ENCODE assay signal across 26 cellular contexts in genomic region chr2:119371111-119371510, GRCh38. TPM values are rescaled to one million over a fixed set of nuclear protein-coding genes. Genes with fewer than 3 reads are reported as not detected.
DNase-seq lines count a peak whose midpoint lies in the region; TF ChIP-seq lines count a peak whose summit lies in the region.
"Had no signal": no experiment of that assay in that cellular context is flagged by ENCODE, and none has a peak within 500 bp of the region (broad histone marks: within the 10 kb centered on the region; RNA-seq: fewer than 3 reads in every experiment).

No MANE protein-coding gene starts in this region.

- H3K4me3 Mint-ChIP-seq in Caco-2 (ENCODE audit: unreplicated experiment) (no peak overlapping the region), glutamatergic neuron (ENCODE audit: unreplicated experiment) (no peak overlapping the region)
- H3K4me3 Mint-ChIP-seq: activated CD4-positive, alpha-beta T cell treated with anti-CD3 and anti-CD28 coated beads, Interleukin-2, amount 10 ng/mL, durations not matched to agents 7 days and 5 days; activated naive CD4-positive, alpha-beta T cell treated with anti-CD3 and anti-CD28 coated beads, Interleukin-2, amount 50 U/mL, for 24 hours; activated T-helper 1 cell treated with anti-CD3 and anti-CD28 coated beads, Interleukin-12 subunit alpha, Interleukin-12 subunit beta, Interleukin-2, Interleukin-4 antibody, amounts not matched to agents 30 ng/mL and 10 ng/mL and 1 ng/mL, durations not matched to agents 14 hours and 24 hours and 36 hours; naive thymus-derived CD8-positive, alpha-beta T cell had no signal

- POLR2A ChIA-PET in Caco-2 (lab: Charles Lee) = no interaction called here

- H3K36me3 ChIP-seq in left ventricle myocardium inferior = peaks cover 70% of the 10 kb centered on the region
- peaks cover 22% of the 10 kb centered on the region for H3K36me3 ChIP-seq in Caco-2 (ENCODE audit: control insufficient read depth, insufficient read depth, low read length)

- intact Hi-C loops in left ventricle myocardium inferior (cut with micrococcal nuclease) (no loop called here), cardiac septum (cut with DNase I) (no loop called here), Caco-2 (cut with micrococcal nuclease; ENCODE audit: unreplicated experiment) (no loop called here)

- H3K27me3 ChIP-seq in left ventricle myocardium inferior (ENCODE audit: low read depth) = no peaks in the 10 kb centered on the region
- no peaks in the 10 kb centered on the region for H3K27me3 ChIP-seq in Caco-2 (replicated peaks; ENCODE audit: control insufficient read depth, insufficient read depth, low read length)
- H3K27me3 ChIP-seq: esophagus squamous epithelium had no signal

- H3K4me1 Mint-ChIP-seq in Caco-2 (ENCODE audit: low read depth, unreplicated experiment) = peaks cover 1% of the 10 kb centered on the region
- peaks cover 14% of the 10 kb centered on the region for H3K4me1 Mint-ChIP-seq in glutamatergic neuron (ENCODE audit: low read depth, unreplicated experiment)

- H3K27ac Mint-ChIP-seq in Caco-2 (ENCODE audit: unreplicated experiment) (no peak overlapping the region), glutamatergic neuron (ENCODE audit: unreplicated experiment) (no peak overlapping the region)
- H3K27ac Mint-ChIP-seq: activated CD4-positive, alpha-beta T cell treated with anti-CD3 and anti-CD28 coated beads, Interleukin-2, amount 10 ng/mL, durations not matched to agents 7 days and 5 days; activated naive CD4-positive, alpha-beta T cell treated with anti-CD3 and anti-CD28 coated beads, Interleukin-2, amount 50 U/mL, for 24 hours; activated T-helper 1 cell treated with anti-CD3 and anti-CD28 coated beads, Interleukin-12 subunit alpha, Interleukin-12 subunit beta, Interleukin-2, Interleukin-4 antibody, amounts not matched to agents 30 ng/mL and 10 ng/mL and 1 ng/mL, durations not matched to agents 14 hours and 24 hours and 36 hours; IgD-negative memory B cell; naive thymus-derived CD8-positive, alpha-beta T cell had no signal

- BruUV-seq in Caco-2 (replicated peaks; lab: Mats Ljungman, UMichigan) = no TSS peak

- no peaks in the 10 kb centered on the region for H3K27me3 Mint-ChIP-seq in Caco-2 (ENCODE audit: insufficient read depth, unreplicated experiment)
- peaks cover 4% of the 10 kb centered on the region for H3K27me3 Mint-ChIP-seq in glutamatergic neuron (ENCODE audit: unreplicated experiment)
- H3K27me3 Mint-ChIP-seq: activated CD4-positive, alpha-beta T cell treated with anti-CD3 and anti-CD28 coated beads, Interleukin-2, amount 10 ng/mL, durations not matched to agents 7 days and 5 days; activated naive CD4-positive, alpha-beta T cell treated with anti-CD3 and anti-CD28 coated beads, Interleukin-2, amount 50 U/mL, for 24 hours; IgD-negative memory B cell; naive thymus-derived CD8-positive, alpha-beta T cell had no signal

- CTCF ChIA-PET in Caco-2 (lab: Charles Lee) = no interaction called here

- H3K36me3 Mint-ChIP-seq in Caco-2 (ENCODE audit: insufficient read depth, unreplicated experiment) = peaks cover 87% of the 10 kb centered on the region
- peaks cover 30% of the 10 kb centered on the region for H3K36me3 Mint-ChIP-seq in glutamatergic neuron (ENCODE audit: unreplicated experiment)

- no peak for DNase-seq in left ventricle myocardium inferior
- no peak for DNase-seq in cardiac septum (ENCODE audit: low spot score)
- peak; percentile 97 for DNase-seq in foreskin melanocyte
- DNase-seq in occipital lobe (lab: John Stamatoyannopoulos, UW) = peak; percentile 72
- DNase-seq in Caco-2 = no peak
- DNase-seq in glutamatergic neuron = no peak
- DNase-seq in ecto neural progenitor cell (ENCODE audit: low spot score) = no peak
- no peak for DNase-seq in stimulated activated CD4-positive, alpha-beta T cell treated with anti-CD3 and anti-CD28 coated beads, Interleukin-4, amount 100 ng/mL, for 1 hour
- DNase-seq: 8988T; activated CD4-positive, alpha-beta T cell treated with anti-CD3 and anti-CD28 coated beads, Interleukin-2, amount 10 ng/mL, durations not matched to agents 7 days and 5 days; effector CD8-positive, alpha-beta T cell; esophagus squamous epithelium; GF-D8; naive thymus-derived CD8-positive, alpha-beta T cell; NCI-H1105; NCI-H2029; NCI-H2227 treated with DMSO at 0.1 percent for 48 hours; NCI-H774; right cardiac atrium; stimulated activated CD4-positive, alpha-beta T cell treated with anti-CD3 and anti-CD28 coated beads, Interleukin-4, amount 100 ng/mL, for 4 hours; stimulated activated naive CD4-positive, alpha-beta T cell; T-helper 9 cell; trophoblast cell had no signal

- peak overlapping the region; percentile 90 for H3K27ac ChIP-seq in left ventricle myocardium inferior (replicated peaks)
- H3K27ac ChIP-seq: esophagus squamous epithelium had no signal

- H3K9me3 Mint-ChIP-seq in Caco-2 (ENCODE audit: unreplicated experiment) = peaks cover 25% of the 10 kb centered on the region
- peaks cover 8% of the 10 kb centered on the region for H3K9me3 Mint-ChIP-seq in glutamatergic neuron (ENCODE audit: unreplicated experiment)
- H3K9me3 Mint-ChIP-seq: activated CD4-positive, alpha-beta T cell treated with anti-CD3 and anti-CD28 coated beads, Interleukin-2, amount 10 ng/mL, durations not matched to agents 7 days and 5 days; activated naive CD4-positive, alpha-beta T cell treated with anti-CD3 and anti-CD28 coated beads, Interleukin-2, amount 50 U/mL, for 24 hours; activated T-helper 1 cell treated with anti-CD3 and anti-CD28 coated beads, Interleukin-12 subunit alpha, Interleukin-12 subunit beta, Interleukin-2, Interleukin-4 antibody, amounts not matched to agents 30 ng/mL and 10 ng/mL and 1 ng/mL, durations not matched to agents 14 hours and 24 hours and 36 hours had no signal

- H3K4me1 ChIP-seq in left ventricle myocardium inferior = peaks cover 56% of the 10 kb centered on the region
- H3K4me1 ChIP-seq in Caco-2 = peaks cover 10% of the 10 kb centered on the region

- H3K9me3 ChIP-seq in left ventricle myocardium inferior (replicated peaks) (peaks cover 20% of the 10 kb centered on the region), Caco-2 (peaks cover 14% of the 10 kb centered on the region)

- TF ChIP-seq CTCF in left ventricle myocardium inferior (IDR thresholded peaks at IDR 0.05; ENCODE audit: borderline replicate concordance) = no peak
- TF ChIP-seq CTCF in Caco-2 (IDR thresholded peaks at IDR 0.05; ENCODE audit: insufficient read depth in 1 of 2, low read depth in 1 of 2, low read length in 1 of 2, severe bottlenecking in 1 of 2, unreplicated experiment in 1 of 2) = no peak
- TF ChIP-seq CTCF in glutamatergic neuron (IDR thresholded peaks at IDR 0.05; ENCODE audit: partially characterized antibody, unreplicated experiment) = no peak

- no peak overlapping the region for H3K4me3 ChIP-seq in left ventricle myocardium inferior
- no peak overlapping the region for H3K4me3 ChIP-seq in Caco-2 (ENCODE audit: low read depth, low read length)
- H3K4me3 ChIP-seq: esophagus squamous epithelium had no signal

RNA-seq across cellular contexts. Expression of gene DBI, which starts 4.3 kb away (rescaled TPM):
- total RNA-seq in left ventricle myocardium inferior (303 TPM), cardiac septum (251 TPM), occipital lobe (32.1 TPM), Caco-2 (2022) (256 and 257 TPM in 2 replicates), glutamatergic neuron (ENCODE audit: unreplicated experiment) (134 TPM)

RNA-seq across cellular contexts. Expression of gene C2orf76, which starts 4.5 kb away (rescaled TPM):
- 7.3 TPM for total RNA-seq in left ventricle myocardium inferior
- 11.7 TPM for total RNA-seq in cardiac septum
- 9.8 TPM for total RNA-seq in occipital lobe
- 5.0 and 6.5 TPM in 2 replicates for total RNA-seq in Caco-2 (2022)
- total RNA-seq in glutamatergic neuron (ENCODE audit: unreplicated experiment) = 10.4 TPM

Comparison
In these comparisons a context has a peak if more than half of its experiments do, and no peak if none do; other contexts are left out.
1. DNase-seq: peak in foreskin melanocyte (single experiment) and occipital lobe (single experiment); none in left ventricle myocardium inferior (single experiment), cardiac septum (single experiment), Caco-2 (0 of 2), glutamatergic neuron (single experiment), ecto neural progenitor cell (single experiment) and stimulated activated CD4-positive, alpha-beta T cell treated with anti-CD3 and anti-CD28 coated beads, Interleukin-4, amount 100 ng/mL, for 1 hour (single experiment).